17 cellular contexts compared by ENCODE assay signal in the genomic region with DNA sequence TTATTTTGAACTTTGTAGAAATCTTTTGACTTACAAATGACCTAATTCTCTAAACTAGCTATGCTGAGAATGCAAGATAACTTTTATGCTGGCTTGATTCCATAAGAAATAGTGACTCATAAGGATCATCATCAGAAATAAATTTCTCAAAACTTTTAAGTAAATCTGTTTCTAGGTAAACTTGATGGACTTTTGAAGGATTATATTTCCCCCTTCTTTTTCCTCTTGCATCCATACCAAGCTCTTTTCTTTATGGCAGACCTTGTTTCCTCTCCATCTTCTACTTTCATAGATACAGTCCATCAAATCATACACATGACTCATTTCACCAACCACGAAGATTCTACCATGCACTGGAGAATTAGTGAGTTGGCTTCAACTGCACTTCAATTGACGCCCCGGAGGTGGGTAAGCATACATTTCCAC.
DNase-seq lines count a peak whose midpoint lies in the region; ATAC-seq and TF ChIP-seq lines count a peak whose summit lies in the region.
"Had no signal": no experiment of that assay in that cellular context is flagged by ENCODE, and none has a peak within 500 bp of the region (broad histone marks: within the 10 kb centered on the region; RNA-seq: fewer than 3 reads in every experiment).

No MANE protein-coding gene starts in this region.

- peaks cover 26% of the 10 kb centered on the region for H3F3A ChIP-seq in GM23248 (ENCODE audit: insufficient read depth)
- peaks cover 20% of the 10 kb centered on the region for H3F3A ChIP-seq in SK-N-SH (replicated peaks; ENCODE audit: insufficient read depth)

- CTCF ChIA-PET in SK-N-SH (lab: Yijun Ruan, JAX), result interaction anchor here (0.8 to 1.3 kb wide), 3 partner anchors 13 to 410 kb away, joined by 3 to 5 read pairs (median 5); no protein-coding TSS in a partner anchor

- H3K79me2 ChIP-seq in GM23248 (ENCODE audit: insufficient read depth) (no peaks in the 10 kb centered on the region), SK-N-SH (ENCODE audit: insufficient read depth) (no peaks in the 10 kb centered on the region), hepatocyte (no peaks in the 10 kb centered on the region)

- H2AFZ ChIP-seq in GM23248, result no peak overlapping the region
- no peak overlapping the region for H2AFZ ChIP-seq in SK-N-SH (ENCODE audit: low read depth)
- no peak overlapping the region for H2AFZ ChIP-seq in hepatocyte

- H3K4me3 ChIP-seq in GM23248 (no peak overlapping the region), SK-N-SH (ENCODE audit: low read depth in 2 of 2, low read length in 1 of 2) (no peak overlapping the region), fibroblast of mammary gland (ENCODE audit: control insufficient read depth, low read depth, low read length) (no peak overlapping the region), thoracic aorta (no peak overlapping the region), hepatocyte (no peak overlapping the region), right atrium auricular region (no peak overlapping the region)
- H3K4me3 ChIP-seq: pancreas, Peyer's patch, spleen had no signal

- TF ChIP-seq CTCF in SK-N-SH (IDR thresholded peaks at IDR 0.05) (no peak), fibroblast of mammary gland (conservative IDR thresholded peaks at IDR 0.05; ENCODE audit: control insufficient read depth, insufficient read depth, low read depth, low read length) (no peak), thoracic aorta (IDR thresholded peaks at IDR 0.05) (no peak), hepatocyte (IDR thresholded peaks at IDR 0.05; ENCODE audit: poor library complexity) (no peak), right atrium auricular region (IDR thresholded peaks at IDR 0.05) (no peak)

- TF ChIP-seq EP300 in SK-N-SH (IDR thresholded peaks at IDR 0.05; ENCODE audit: borderline replicate concordance in 1 of 2, low read depth in 1 of 2, low read length in 1 of 2), result peak in 1 of 2 experiments; percentile 68; a peak in 1 of 4 replicates

- H3K36me3 ChIP-seq in GM23248 (ENCODE audit: low read depth) (no peaks in the 10 kb centered on the region), SK-N-SH (replicated peaks in 1 of 2; ENCODE audit: control insufficient read depth in 1 of 2, insufficient read depth in 2 of 2, low read length in 1 of 2) (no peaks in the 10 kb centered on the region), thoracic aorta (no peaks in the 10 kb centered on the region), hepatocyte (replicated peaks; ENCODE audit: insufficient read depth, low read depth) (no peaks in the 10 kb centered on the region), right atrium auricular region (no peaks in the 10 kb centered on the region)
- H3K36me3 ChIP-seq: pancreas, Peyer's patch, spleen had no signal

- POLR2A ChIA-PET in SK-N-SH (lab: Yijun Ruan, JAX), result no interaction called here

- H3K4me2 ChIP-seq in GM23248 (ENCODE audit: unreplicated experiment) (peak overlapping the region; percentile 32), SK-N-SH (peak overlapping the region; percentile 27), hepatocyte (no peak overlapping the region)

- no peaks in the 10 kb centered on the region for H4K20me1 ChIP-seq in GM23248 (ENCODE audit: insufficient read depth)
- no peaks in the 10 kb centered on the region for H4K20me1 ChIP-seq in SK-N-SH (ENCODE audit: insufficient read depth)
- H4K20me1 ChIP-seq in hepatocyte (ENCODE audit: insufficient read depth, poor library complexity, severe bottlenecking), result no peaks in the 10 kb centered on the region

- WGBS in GM23248 (ENCODE audit: low coverage in 1 of 2, low lambda C conversion rate in 2 of 2, missing lambda C conversion rate in 2 of 2), 2 experiments, result 25 to 39% methylated on average over 3 of the region's 3 CpGs
- 34% methylated on average over 3 of the region's 3 CpGs for WGBS in SK-N-SH (ENCODE audit: low lambda C conversion rate)
- WGBS in hepatocyte (ENCODE audit: low lambda C conversion rate, missing lambda C conversion rate), result 65% methylated on average over 3 of the region's 3 CpGs

- in situ Hi-C loops in GM23248 (cut with MboI), result no loop called here

- H3K9me3 ChIP-seq in GM23248 (ENCODE audit: low read depth) (no peaks in the 10 kb centered on the region), SK-N-SH (no peaks in the 10 kb centered on the region), thoracic aorta (no peaks in the 10 kb centered on the region), hepatocyte (ENCODE audit: low read depth) (no peaks in the 10 kb centered on the region), right atrium auricular region (no peaks in the 10 kb centered on the region)
- H3K9me3 ChIP-seq: pancreas, Peyer's patch had no signal

- H3K27ac ChIP-seq in GM23248 (peak overlapping the region; percentile 20), SK-N-SH (ENCODE audit: low read depth in 2 of 2, low read length in 1 of 2) (peak overlapping the region; percentile 55 to 76; a peak in 3 of 4 replicates), thoracic aorta (peak overlapping the region; percentile 33 to 39), hepatocyte (no peak overlapping the region), right atrium auricular region (no peak overlapping the region)
- H3K27ac ChIP-seq: pancreas, Peyer's patch, spleen had no signal

- TF ChIP-seq RAD21 in SK-N-SH (IDR thresholded peaks at IDR 0.05; ENCODE audit: low read length), result no peak

- no peak for ATAC-seq in thoracic aorta (ENCODE audit: insufficient number of reproducible peaks, low FRiP score, low read depth)
- ATAC-seq: pancreas, T-helper 17 cell had no signal

- H3K4me1 ChIP-seq in GM23248 (ENCODE audit: insufficient read depth) (peaks cover 32% of the 10 kb centered on the region), SK-N-SH (ENCODE audit: control insufficient read depth in 1 of 2, insufficient read depth in 2 of 2, low read depth in 1 of 2, low read length in 1 of 2) (peaks cover 2 to 23% of the 10 kb centered on the region in 2 experiments), thoracic aorta (ENCODE audit: control insufficient read depth in 1 of 2, low read depth in 2 of 2) (peaks cover 26 to 68% of the 10 kb centered on the region in 2 donors), hepatocyte (ENCODE audit: insufficient read depth) (peaks cover 6% of the 10 kb centered on the region), right atrium auricular region (no peaks in the 10 kb centered on the region)
- H3K4me1 ChIP-seq: pancreas, Peyer's patch, spleen had no signal

- H3K27me3 ChIP-seq in GM23248 (replicated peaks; ENCODE audit: insufficient read depth) (no peaks in the 10 kb centered on the region), SK-N-SH (ENCODE audit: insufficient read depth) (no peaks in the 10 kb centered on the region), thoracic aorta (replicated peaks; ENCODE audit: insufficient read depth) (no peaks in the 10 kb centered on the region), hepatocyte (no peaks in the 10 kb centered on the region), right atrium auricular region (no peaks in the 10 kb centered on the region)
- H3K27me3 ChIP-seq: pancreas, Peyer's patch had no signal

- H3K9me2 ChIP-seq in GM23248 (ENCODE audit: insufficient read depth) (peaks cover 3% of the 10 kb centered on the region; the same call in 1 of the 2 replicates), SK-N-SH (no peaks in the 10 kb centered on the region), hepatocyte (replicated peaks; ENCODE audit: insufficient read depth) (no peaks in the 10 kb centered on the region)

- intact Hi-C loops in head of caudate nucleus (cut with DNase I), result no loop called here

- no peak overlapping the region for H3K9ac ChIP-seq in GM23248
- no peak overlapping the region for H3K9ac ChIP-seq in SK-N-SH

- peak; percentile 69 for DNase-seq in GM23248
- DNase-seq in SK-N-SH, result no peak
- peak; percentile 62 for DNase-seq in fibroblast of mammary gland (ENCODE audit: low read depth)
- DNase-seq in thoracic aorta (ENCODE audit: low spot score), result no peak
- DNase-seq in head of caudate nucleus, result no peak
- DNase-seq in hepatocyte (ENCODE audit: low spot score), result no peak
- DNase-seq in right atrium auricular region (ENCODE audit: low spot score), result no peak
- DNase-seq: activated CD4-positive, alpha-beta T cell treated with anti-CD3 and anti-CD28 coated beads for 1 hour; CD8-positive, alpha-beta memory T cell; GF-D8; hypothalamus; NCI-H2081 treated with DMSO at 0.1 percent for 48 hours; NCI-H748 treated with DMSO at 0.1 percent for 48 hours; pancreas; Peyer's patch; spleen; T-helper 17 cell had no signal

TF ChIP-seq in SK-N-SH, 30 proteins besides CTCF, POLR2A, EP300 and RAD21 (continues in another document):
- TF ChIP-seq, protein P1, sequence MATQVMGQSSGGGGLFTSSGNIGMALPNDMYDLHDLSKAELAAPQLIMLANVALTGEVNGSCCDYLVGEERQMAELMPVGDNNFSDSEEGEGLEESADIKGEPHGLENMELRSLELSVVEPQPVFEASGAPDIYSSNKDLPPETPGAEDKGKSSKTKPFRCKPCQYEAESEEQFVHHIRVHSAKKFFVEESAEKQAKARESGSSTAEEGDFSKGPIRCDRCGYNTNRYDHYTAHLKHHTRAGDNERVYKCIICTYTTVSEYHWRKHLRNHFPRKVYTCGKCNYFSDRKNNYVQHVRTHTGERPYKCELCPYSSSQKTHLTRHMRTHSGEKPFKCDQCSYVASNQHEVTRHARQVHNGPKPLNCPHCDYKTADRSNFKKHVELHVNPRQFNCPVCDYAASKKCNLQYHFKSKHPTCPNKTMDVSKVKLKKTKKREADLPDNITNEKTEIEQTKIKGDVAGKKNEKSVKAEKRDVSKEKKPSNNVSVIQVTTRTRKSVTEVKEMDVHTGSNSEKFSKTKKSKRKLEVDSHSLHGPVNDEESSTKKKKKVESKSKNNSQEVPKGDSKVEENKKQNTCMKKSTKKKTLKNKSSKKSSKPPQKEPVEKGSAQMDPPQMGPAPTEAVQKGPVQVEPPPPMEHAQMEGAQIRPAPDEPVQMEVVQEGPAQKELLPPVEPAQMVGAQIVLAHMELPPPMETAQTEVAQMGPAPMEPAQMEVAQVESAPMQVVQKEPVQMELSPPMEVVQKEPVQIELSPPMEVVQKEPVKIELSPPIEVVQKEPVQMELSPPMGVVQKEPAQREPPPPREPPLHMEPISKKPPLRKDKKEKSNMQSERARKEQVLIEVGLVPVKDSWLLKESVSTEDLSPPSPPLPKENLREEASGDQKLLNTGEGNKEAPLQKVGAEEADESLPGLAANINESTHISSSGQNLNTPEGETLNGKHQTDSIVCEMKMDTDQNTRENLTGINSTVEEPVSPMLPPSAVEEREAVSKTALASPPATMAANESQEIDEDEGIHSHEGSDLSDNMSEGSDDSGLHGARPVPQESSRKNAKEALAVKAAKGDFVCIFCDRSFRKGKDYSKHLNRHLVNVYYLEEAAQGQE (IDR thresholded peaks at IDR 0.05; ENCODE audit: low read depth, low read length), result no peak
- TF ChIP-seq FOXM1 (IDR thresholded peaks at IDR 0.05; ENCODE audit: low read depth) (peak; percentile 54; the same call in 1 of the 2 replicates), RFX5 (IDR thresholded peaks at IDR 0.05; ENCODE audit: low read length) (no peak), FOXJ3 (CRISPR knock-in tag; IDR thresholded peaks at IDR 0.05) (no peak), ELF1 (IDR thresholded peaks at IDR 0.05) (no peak)

Comparison
In these comparisons a context has a peak if more than half of its experiments do, and no peak if none do; other contexts are left out.
1. DNase-seq: peak in GM23248 (single experiment) and fibroblast of mammary gland (single experiment); none in SK-N-SH (single experiment), thoracic aorta (single experiment), head of caudate nucleus (0 of 42), hepatocyte (single experiment) and right atrium auricular region (single experiment).
2. H3K27ac ChIP-seq: peak in GM23248 (single experiment), SK-N-SH (2 of 2) and thoracic aorta (2 of 2); none in hepatocyte (single experiment) and right atrium auricular region (0 of 2).